2 cellular contexts compared by ENCODE assay signal in the genomic region with DNA sequence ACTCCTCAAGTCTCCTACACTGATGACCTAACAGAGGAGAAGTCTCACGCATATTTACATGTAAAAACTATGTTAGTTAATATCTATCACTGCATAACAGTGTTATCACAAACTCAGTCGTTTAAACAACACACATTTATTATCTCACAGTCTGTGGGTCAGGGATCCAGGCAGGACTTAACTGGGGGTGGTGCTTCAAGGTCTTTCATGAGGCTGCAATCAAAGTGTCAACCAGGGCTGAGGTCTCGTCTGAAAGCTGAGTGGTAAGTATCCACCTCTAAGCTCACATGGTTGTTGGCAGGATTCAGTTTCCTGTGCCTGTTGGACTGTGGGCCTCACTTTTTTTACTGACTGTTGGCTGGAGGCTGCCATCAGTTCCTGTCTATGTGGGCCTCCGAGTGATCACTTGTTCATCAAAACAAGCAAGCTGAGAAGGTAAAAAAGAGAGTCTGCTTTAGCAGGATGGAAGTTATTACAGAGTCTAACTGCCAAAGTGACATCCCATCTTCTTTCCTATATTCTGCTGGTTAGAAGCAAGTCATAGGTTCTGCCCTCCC.
TF ChIP-seq lines count a peak whose summit lies in the region.

No MANE protein-coding gene starts in this region.

TF ChIP-seq in HEK293, 187 proteins besides CTCF, POLR2A, EP300 and RAD21 (continued from another document):
- peak; percentile 80 for TF ChIP-seq TRIM28 (IDR thresholded peaks at IDR 0.05; ENCODE audit: borderline replicate concordance, low read length)
- TF ChIP-seq OVOL3 (tag by site-specific recombination; IDR thresholded peaks at IDR 0.05) = no peak
- TF ChIP-seq ZNF37A (tag by site-specific recombination; IDR thresholded peaks at IDR 0.05) = no peak
- TF ChIP-seq SETDB1 (IDR thresholded peaks at IDR 0.05; ENCODE audit: insufficient read length, low read length) = peak; percentile 63
- no peak for TF ChIP-seq ZNF843 (tag by site-specific recombination; IDR thresholded peaks at IDR 0.05)
- TF ChIP-seq, protein P1, sequence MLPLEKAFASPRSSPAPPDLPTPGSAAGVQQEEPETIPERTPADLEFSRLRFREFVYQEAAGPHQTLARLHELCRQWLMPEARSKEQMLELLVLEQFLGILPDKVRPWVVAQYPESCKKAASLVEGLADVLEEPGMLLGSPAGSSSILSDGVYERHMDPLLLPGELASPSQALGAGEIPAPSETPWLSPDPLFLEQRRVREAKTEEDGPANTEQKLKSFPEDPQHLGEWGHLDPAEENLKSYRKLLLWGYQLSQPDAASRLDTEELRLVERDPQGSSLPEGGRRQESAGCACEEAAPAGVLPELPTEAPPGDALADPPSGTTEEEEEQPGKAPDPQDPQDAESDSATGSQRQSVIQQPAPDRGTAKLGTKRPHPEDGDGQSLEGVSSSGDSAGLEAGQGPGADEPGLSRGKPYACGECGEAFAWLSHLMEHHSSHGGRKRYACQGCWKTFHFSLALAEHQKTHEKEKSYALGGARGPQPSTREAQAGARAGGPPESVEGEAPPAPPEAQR (tag by site-specific recombination; IDR thresholded peaks at IDR 0.05) = 0 out of 2 replicates have a peak, but pooled peaks have one; percentile 7
- no peak for TF ChIP-seq ZNF223 (tag by site-specific recombination; IDR thresholded peaks at IDR 0.05)
- TF ChIP-seq ZNF792 (tag by site-specific recombination; IDR thresholded peaks at IDR 0.05) = no peak
- TF ChIP-seq ZNF138 (tag by site-specific recombination; IDR thresholded peaks at IDR 0.05; ENCODE audit: borderline replicate concordance) = no peak
- no peak for TF ChIP-seq ZNF658 (tag by site-specific recombination; IDR thresholded peaks at IDR 0.05)
- TF ChIP-seq FEZF1 (tag by site-specific recombination; IDR thresholded peaks at IDR 0.05) = no peak

TF ChIP-seq in GM12878, 131 proteins besides CTCF, POLR2A, EP300 and RAD21:
- TF ChIP-seq, protein P2, sequence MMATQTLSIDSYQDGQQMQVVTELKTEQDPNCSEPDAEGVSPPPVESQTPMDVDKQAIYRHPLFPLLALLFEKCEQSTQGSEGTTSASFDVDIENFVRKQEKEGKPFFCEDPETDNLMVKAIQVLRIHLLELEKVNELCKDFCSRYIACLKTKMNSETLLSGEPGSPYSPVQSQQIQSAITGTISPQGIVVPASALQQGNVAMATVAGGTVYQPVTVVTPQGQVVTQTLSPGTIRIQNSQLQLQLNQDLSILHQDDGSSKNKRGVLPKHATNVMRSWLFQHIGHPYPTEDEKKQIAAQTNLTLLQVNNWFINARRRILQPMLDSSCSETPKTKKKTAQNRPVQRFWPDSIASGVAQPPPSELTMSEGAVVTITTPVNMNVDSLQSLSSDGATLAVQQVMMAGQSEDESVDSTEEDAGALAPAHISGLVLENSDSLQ (IDR thresholded peaks at IDR 0.05) = no peak
- TF ChIP-seq RB1 (IDR thresholded peaks at IDR 0.05; ENCODE audit: borderline replicate concordance) (no peak), CEBPB (IDR thresholded peaks at IDR 0.05; ENCODE audit: borderline replicate concordance in 1 of 2, low read depth in 2 of 2, low read length in 2 of 2) (no peak), IRF4 (IDR thresholded peaks at IDR 0.05; ENCODE audit: low read depth, low read length) (no peak), TARDBP (IDR thresholded peaks at IDR 0.05; ENCODE audit: borderline replicate concordance) (no peak)
